Comparison of ENCODE assay signal across 30 cellular contexts in the genomic region with DNA sequence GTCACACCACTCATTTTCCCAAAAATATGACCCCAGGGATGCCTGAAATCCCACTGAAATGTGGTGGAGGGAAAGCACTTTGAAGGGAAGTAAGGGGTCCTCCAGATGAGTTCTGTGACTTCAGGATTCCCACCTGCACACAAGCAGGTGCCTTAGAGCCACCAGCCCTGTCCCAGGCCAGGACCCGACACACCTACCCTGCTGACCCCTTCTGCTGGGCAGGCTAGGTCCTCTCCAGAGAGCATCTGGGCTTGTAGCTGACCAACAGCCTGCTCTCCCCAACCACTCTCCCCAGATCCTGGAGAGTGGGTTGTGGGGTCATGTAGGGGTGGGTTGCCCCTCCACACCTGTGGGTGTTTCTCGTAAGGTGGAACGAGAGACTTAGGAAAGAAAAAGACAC. TPM values are rescaled to one million over a fixed set of nuclear protein-coding genes. Genes with fewer than 3 reads are reported as not detected.
DNase-seq lines count a peak whose midpoint lies in the region; ATAC-seq, FAIRE-seq and TF ChIP-seq lines count a peak whose summit lies in the region.
"Had no signal": no experiment of that assay in that cellular context is flagged by ENCODE, and none has a peak within 500 bp of the region (broad histone marks: within the 10 kb centered on the region; RNA-seq: fewer than 3 reads in every experiment).

No MANE protein-coding gene starts in this region.

- no peaks in the 10 kb centered on the region for H3K9me3 Mint-ChIP-seq in Caco-2 (ENCODE audit: unreplicated experiment)
- H3K9me3 Mint-ChIP-seq: CD4-positive, CD25-positive, alpha-beta regulatory T cell had no signal

- H2AK5ac ChIP-seq in H1 (ENCODE audit: low read depth, low read length) (no peak overlapping the region), mesenchymal stem cell (ENCODE audit: low read length, severe bottlenecking) (peak overlapping the region; percentile 82)

- in situ Hi-C loops in brain microvascular endothelial cell (cut with HindIII; ENCODE audit: low pct_ligation_motif_present, low sequenced_read_pairs) = no loop called here

- H4K20me1 ChIP-seq in H1 (replicated peaks in 1 of 2; ENCODE audit: control insufficient read depth in 1 of 2, insufficient read depth in 2 of 2, low read length in 2 of 2) = no peaks in the 10 kb centered on the region
- H4K20me1 ChIP-seq: BLaER1 had no signal

- H3K36me3 ChIP-seq in Caco-2 (ENCODE audit: control insufficient read depth, insufficient read depth, low read length) (no peaks in the 10 kb centered on the region; the same call in 1 of the 2 replicates), HUES48 (ENCODE audit: control insufficient read depth, insufficient read depth, low read length) (no peaks in the 10 kb centered on the region), H1 (ENCODE audit: control insufficient read depth in 2 of 4, insufficient read depth in 4 of 4, low read length in 3 of 4) (no peaks in the 10 kb centered on the region), mesenchymal stem cell (ENCODE audit: control insufficient read depth in 1 of 2, insufficient read depth in 2 of 2, low read depth in 1 of 2, low read length in 2 of 2) (no peaks in the 10 kb centered on the region), ascending aorta (no peaks in the 10 kb centered on the region), vagina (no peaks in the 10 kb centered on the region), brain microvascular endothelial cell (replicated peaks) (no peaks in the 10 kb centered on the region)
- H3K36me3 ChIP-seq: BLaER1, SJCRH30 had no signal

- no peak overlapping the region for H3K56ac ChIP-seq in H1 (replicated peaks; ENCODE audit: insufficient read length, low read depth, low read length)

- H3K9ac ChIP-seq in HUES48 (ENCODE audit: low read depth, low read length) (no peak overlapping the region), H1 (replicated peaks in 1 of 4; ENCODE audit: extremely low read depth in 1 of 4, low read depth in 3 of 4, low read length in 3 of 4) (no peak overlapping the region), mesenchymal stem cell (ENCODE audit: low read length) (no peak overlapping the region)
- H3K9ac ChIP-seq: BLaER1 had no signal

- no peaks in the 10 kb centered on the region for H3K79me2 ChIP-seq in H1 (ENCODE audit: control insufficient read depth in 1 of 2, insufficient read depth in 2 of 2, low read length in 2 of 2)

- H3K4me2 ChIP-seq in H1 (ENCODE audit: insufficient read depth in 1 of 2, low read depth in 2 of 2, low read length in 2 of 2) (no peak overlapping the region), mesenchymal stem cell (ENCODE audit: low read length, poor library complexity, severe bottlenecking) (no peak overlapping the region)
- H3K4me2 ChIP-seq: BLaER1, PC-9 had no signal

- TF ChIP-seq RAD21 in H1 (IDR thresholded peaks at IDR 0.05 in 1 of 2, conservative IDR thresholded peaks at IDR 0.05 in 1 of 2; ENCODE audit: low read depth in 2 of 2, low read length in 2 of 2) = no peak

- TF ChIP-seq CTCF in Caco-2 (IDR thresholded peaks at IDR 0.05; ENCODE audit: insufficient read depth in 1 of 2, low read depth in 1 of 2, low read length in 1 of 2, severe bottlenecking in 1 of 2, unreplicated experiment in 1 of 2) (no peak), H1 (IDR thresholded peaks at IDR 0.05; ENCODE audit: control extremely low read depth in 1 of 3, insufficient read depth in 1 of 3, low read depth in 1 of 3, low read length in 3 of 3) (no peak), ascending aorta (IDR thresholded peaks at IDR 0.05) (no peak), vagina (IDR thresholded peaks at IDR 0.05) (no peak), brain microvascular endothelial cell (IDR thresholded peaks at IDR 0.05; ENCODE audit: low read depth, low read length, missing control alignments) (no peak)

- no peaks in the 10 kb centered on the region for H3K36me3 Mint-ChIP-seq in Caco-2 (ENCODE audit: insufficient read depth, unreplicated experiment)

- no peak overlapping the region for H4K5ac ChIP-seq in H1 (ENCODE audit: insufficient read length, low read depth, low read length)

- H4K91ac ChIP-seq in H1 (replicated peaks; ENCODE audit: insufficient read length, low read length) = peak overlapping the region; percentile 10
- no peak overlapping the region for H4K91ac ChIP-seq in mesenchymal stem cell (ENCODE audit: low read length)

- WGBS in H1 (ENCODE audit: extremely low coverage in 1 of 2, insufficient coverage in 1 of 2, insufficient read length in 1 of 2, insufficient replicate concordance in 2 of 2, low coverage in 1 of 2, low lambda C conversion rate in 2 of 2, missing lambda C conversion rate in 1 of 2), 2 experiments = 87% methylated on average over 3 of the region's 3 CpGs; no CpG with 5 or more reads in 1 of the 2 experiments
- WGBS in mesenchymal stem cell = 79% methylated on average over 2 of the region's 3 CpGs

- H3K14ac ChIP-seq in H1 (ENCODE audit: insufficient read length) (no peak overlapping the region), mesenchymal stem cell (ENCODE audit: low read length in 2 of 2) (peak overlapping the region in 1 of 2 experiments; percentile 82)

- H3K27ac ChIP-seq in HUES48 (ENCODE audit: low read depth, low read length) (peak overlapping the region; percentile 69), H1 (ENCODE audit: low read depth, low read length) (0 out of 2 replicates have a peak overlapping the region, but pooled peaks have one; percentile 45), mesenchymal stem cell (ENCODE audit: low read length, poor library complexity, severe bottlenecking) (no peak overlapping the region), ascending aorta (no peak overlapping the region), vagina (no peak overlapping the region), brain microvascular endothelial cell (no peak overlapping the region)
- H3K27ac ChIP-seq: BLaER1, HL-60, PC-9, SJCRH30 had no signal

- no peaks in the 10 kb centered on the region for H3K27me3 Mint-ChIP-seq in Caco-2 (ENCODE audit: insufficient read depth, unreplicated experiment)

- H3K4ac ChIP-seq in H1 (replicated peaks; ENCODE audit: insufficient read length, low read depth, low read length) (no peak overlapping the region), mesenchymal stem cell (ENCODE audit: low read depth in 1 of 2, low read length in 2 of 2) (no peak overlapping the region)

- DNase-seq in Caco-2 (no peak), H1 (ENCODE audit: low read depth in 1 of 2, low spot score in 2 of 2) (no peak), mesenchymal stem cell (no peak), ascending aorta (ENCODE audit: low spot score in 2 of 2) (no peak), vagina (ENCODE audit: extremely low spot score in 2 of 2) (no peak), brain microvascular endothelial cell (no peak)
- DNase-seq: CD4-positive, CD25-positive, alpha-beta regulatory T cell; GOT3; KBM-7; MV-4-11; NCI-H1105; NCI-H146; NCI-H1930; NCI-H2107; NCI-H446; NCI-H524 treated with DMSO at 0.1 percent for 48 hours; NCI-H774; PC-9; SJCRH30 had no signal

- peak overlapping the region; percentile 2; the same call in 1 of the 2 replicates for H2AFZ ChIP-seq in H1 (ENCODE audit: low read length)
- H2AFZ ChIP-seq in mesenchymal stem cell (ENCODE audit: low read depth, low read length) = no peak overlapping the region
- H2AFZ ChIP-seq: PC-9 had no signal

- intact Hi-C loops in Caco-2 (cut with micrococcal nuclease; ENCODE audit: unreplicated experiment) = no loop called here
- intact Hi-C loops in ascending aorta (cut with DNase I) = no loop called here
- intact Hi-C loops in vagina (cut with DNase I) = no loop called here

- TF ChIP-seq POLR2A in H1 (IDR thresholded peaks at IDR 0.05; ENCODE audit: control extremely low read depth in 1 of 2, low read depth in 2 of 2, low read length in 2 of 2) = no peak
- no peak for TF ChIP-seq POLR2A in vagina (IDR thresholded peaks at IDR 0.05)

- H3K4me1 ChIP-seq in Caco-2 = peaks cover 36% of the 10 kb centered on the region
- peaks cover 4% of the 10 kb centered on the region; the same call in 1 of the 2 replicates for H3K4me1 ChIP-seq in HUES48 (ENCODE audit: control insufficient read depth, insufficient read depth, low read length)
- H3K4me1 ChIP-seq in H1 (replicated peaks in 1 of 4; ENCODE audit: control insufficient read depth in 3 of 4, insufficient read depth in 4 of 4, low read length in 3 of 4) = peaks cover 0 to 4% (median 2%) of the 10 kb centered on the region in 4 experiments; a peak in 4 of 7 replicates
- peaks cover 4% of the 10 kb centered on the region for H3K4me1 ChIP-seq in mesenchymal stem cell (ENCODE audit: control insufficient read depth, insufficient read depth, low read depth, low read length)
- no peaks in the 10 kb centered on the region for H3K4me1 ChIP-seq in ascending aorta
- no peaks in the 10 kb centered on the region for H3K4me1 ChIP-seq in vagina

- H3K79me1 ChIP-seq in H1 (ENCODE audit: low read depth, low read length) (no peaks in the 10 kb centered on the region), mesenchymal stem cell (replicated peaks; ENCODE audit: low read length, poor library complexity, severe bottlenecking) (no peaks in the 10 kb centered on the region)

- no peak overlapping the region for H2BK15ac ChIP-seq in H1 (ENCODE audit: low read length)
- no peak overlapping the region for H2BK15ac ChIP-seq in mesenchymal stem cell (ENCODE audit: low read depth, poor library complexity, severe bottlenecking)

- no peaks in the 10 kb centered on the region for H3K23me2 ChIP-seq in H1 (ENCODE audit: low read depth, low read length)

- TF ChIP-seq EP300 in H1 (IDR thresholded peaks at IDR 0.05; ENCODE audit: borderline replicate concordance in 1 of 2, low read depth in 2 of 2, low read length in 2 of 2) = no peak

- H3K23ac ChIP-seq in H1 (ENCODE audit: insufficient read length) (no peak overlapping the region), mesenchymal stem cell (ENCODE audit: low read length in 2 of 2) (no peak overlapping the region)

- POLR2A ChIA-PET in Caco-2 (lab: Charles Lee) (no interaction called here), H1 (lab: Charles Lee; ENCODE audit: partially characterized antibody) (interaction anchor here (1.0 kb wide), 1 partner anchor 79 kb away, joined by 4 read pairs; the partner anchor contains the start of gene RNU5B-1)

- peaks cover 21% of the 10 kb centered on the region for H3K4me1 Mint-ChIP-seq in Caco-2 (ENCODE audit: low read depth, unreplicated experiment)
- H3K4me1 Mint-ChIP-seq: CD4-positive, CD25-positive, alpha-beta regulatory T cell had no signal

- CTCF ChIA-PET in Caco-2 (lab: Charles Lee) (no interaction called here), H1 (lab: Charles Lee; ENCODE audit: partially characterized antibody) (interaction anchor here (0.8 kb wide), 1 partner anchor 17 kb away, joined by 3 read pairs; no protein-coding TSS in a partner anchor)

- H3K4me3 Mint-ChIP-seq in Caco-2 (ENCODE audit: unreplicated experiment) = no peak overlapping the region
- H3K4me3 Mint-ChIP-seq: CD4-positive, CD25-positive, alpha-beta regulatory T cell had no signal

- H2BK5ac ChIP-seq in H1 (ENCODE audit: low read depth, low read length) = peak overlapping the region; percentile 83; the same call in 1 of the 2 replicates
- H2BK5ac ChIP-seq in mesenchymal stem cell (ENCODE audit: low read depth, low read length, poor library complexity, severe bottlenecking) = no peak overlapping the region

- ATAC-seq in HG03097 (IDR thresholded peaks at IDR 0.05; ENCODE audit: low FRiP score, unreplicated experiment) = no peak
- ATAC-seq: GM12878, Right ventricle myocardium inferior, SK-N-SH treated with all-trans-retinoic acid at 6 μM for 48 hours had no signal

- 0 out of 2 replicates have a peak overlapping the region, but pooled peaks have one; percentile 55 for H2BK20ac ChIP-seq in H1 (ENCODE audit: low read length)

- BruUV-seq in Caco-2 (replicated peaks; lab: Mats Ljungman, UMichigan) = no TSS peak

- H2BK120ac ChIP-seq in H1 (replicated peaks; ENCODE audit: low read depth, low read length) (no peak overlapping the region), mesenchymal stem cell (ENCODE audit: low read depth, low read length) (no peak overlapping the region)

- H3K4me3 ChIP-seq in Caco-2 (ENCODE audit: low read depth, low read length) (no peak overlapping the region), HUES48 (ENCODE audit: low read depth, low read length) (no peak overlapping the region), H1 (ENCODE audit: extremely low read depth in 1 of 4, insufficient read depth in 2 of 4, low read depth in 3 of 4, low read length in 4 of 4) (no peak overlapping the region), mesenchymal stem cell (ENCODE audit: insufficient read depth in 1 of 2, low read depth in 1 of 2, low read length in 2 of 2) (no peak overlapping the region), ascending aorta (no peak overlapping the region), vagina (no peak overlapping the region), brain microvascular endothelial cell (ENCODE audit: low read depth, low read length) (no peak overlapping the region)
- H3K4me3 ChIP-seq: BLaER1, GM12878, PC-9, SJCRH30 had no signal

- H3K27ac Mint-ChIP-seq in Caco-2 (ENCODE audit: unreplicated experiment) = peak overlapping the region; percentile 91
- H3K27ac Mint-ChIP-seq: CD4-positive, CD25-positive, alpha-beta regulatory T cell had no signal

- no peak overlapping the region for H4K8ac ChIP-seq in H1 (ENCODE audit: extremely low read depth, insufficient read depth, low read length)
- no peak overlapping the region for H4K8ac ChIP-seq in mesenchymal stem cell (ENCODE audit: low read length)

- H3K18ac ChIP-seq in H1 (ENCODE audit: extremely low read depth, low read length) = peak overlapping the region; percentile 96
- H3K18ac ChIP-seq in mesenchymal stem cell (ENCODE audit: low read depth in 1 of 2, low read length in 2 of 2) = no peak overlapping the region

- H3K27me3 ChIP-seq in Caco-2 (replicated peaks; ENCODE audit: control insufficient read depth, insufficient read depth, low read length) (no peaks in the 10 kb centered on the region), HUES48 (ENCODE audit: control insufficient read depth, insufficient read depth, low read length) (no peaks in the 10 kb centered on the region), H1 (replicated peaks in 1 of 4; ENCODE audit: control insufficient read depth in 3 of 4, extremely low read depth in 1 of 4, insufficient read depth in 3 of 4, low read length in 3 of 4) (no peaks in the 10 kb centered on the region), mesenchymal stem cell (ENCODE audit: control insufficient read depth in 1 of 2, insufficient read depth in 1 of 2, low read length in 2 of 2) (no peaks in the 10 kb centered on the region), ascending aorta (no peaks in the 10 kb centered on the region), vagina (no peaks in the 10 kb centered on the region), brain microvascular endothelial cell (replicated peaks) (no peaks in the 10 kb centered on the region)
- H3K27me3 ChIP-seq: BLaER1, SJCRH30 had no signal

- no peaks in the 10 kb centered on the region for H3K9me3 ChIP-seq in Caco-2
- H3K9me3 ChIP-seq in HUES48 (ENCODE audit: control insufficient read depth, insufficient read depth, low read length) = no peaks in the 10 kb centered on the region
- H3K9me3 ChIP-seq in H1 (ENCODE audit: insufficient read depth in 2 of 2, low read depth in 1 of 2, low read length in 1 of 2) = no peaks in the 10 kb centered on the region
- H3K9me3 ChIP-seq in mesenchymal stem cell (ENCODE audit: control insufficient read depth, low read length) = no peaks in the 10 kb centered on the region
- H3K9me3 ChIP-seq in ascending aorta = no peaks in the 10 kb centered on the region
- H3K9me3 ChIP-seq in vagina = no peaks in the 10 kb centered on the region
- H3K9me3 ChIP-seq: BLaER1, SJCRH30 had no signal

- no peak for FAIRE-seq in H1 (lab: Jason Lieb, UNC)
- FAIRE-seq: G401.6, GM12878 had no signal

- peak overlapping the region; percentile 92; the same call in 1 of the 2 replicates for H2BK12ac ChIP-seq in H1 (ENCODE audit: low read depth, low read length)
- H2BK12ac ChIP-seq in mesenchymal stem cell (ENCODE audit: low read length in 2 of 2) = no peak overlapping the region

RNA-seq across cellular contexts. Expression of gene CILP, which starts 14.9 kb away (rescaled TPM):
- total RNA-seq in Caco-2 (2022) (not detected in 2 replicates), ascending aorta (1.8 TPM), vagina (129 TPM)
- not detected in 2 replicates for total RNA-seq in H1 (2021; fragmentation: NEBNext Ultra II Directional; extraction: Animal tissue kit (Norgen Biotek cat#: 25700))
- polyA plus RNA-seq in H1 (2011; rRNA removed) = 0.02 TPM in 1 of 2 replicates, not detected in the other
- polyA plus RNA-seq in H1 (2011; cell fraction: cytosol; rRNA removed) = not detected
- polyA plus RNA-seq in H1 (2011; cell fraction: nucleus; rRNA removed) = 0.03 TPM
- not detected in 4 replicates for polyA plus RNA-seq in H1 (2012, experiment 1 of 2)
- not detected for polyA plus RNA-seq in H1 (2012, experiment 2 of 2)
- polyA plus RNA-seq in H1 (2013, experiment 1 of 2) = not detected
- not detected for polyA plus RNA-seq in H1 (2013, experiment 2 of 2)
- not detected in 2 replicates for polyA minus RNA-seq in H1 (2011; rRNA and poly(A)+ RNA removed)
- not detected for polyA minus RNA-seq in H1 (2011; cell fraction: cytosol; rRNA and poly(A)+ RNA removed)
- polyA minus RNA-seq in H1 (2011; cell fraction: nucleus; rRNA and poly(A)+ RNA removed) = not detected
- polyA plus RNA-seq in mesenchymal stem cell (2013, experiment 1 of 2) = 0.06 TPM
- 0.05 TPM for polyA plus RNA-seq in mesenchymal stem cell (2013, experiment 2 of 2)
- total RNA-seq: A172, MCF 10A, RPMI7951, SJCRH30 had no signal
- polyA plus RNA-seq: CD4-positive, CD25-positive, alpha-beta regulatory T cell had no signal

RNA-seq across cellular contexts. Expression of gene CLPX, which starts 41.1 kb away (rescaled TPM):
- total RNA-seq in Caco-2 (2022) (51.4 and 59.4 TPM in 2 replicates), ascending aorta (13.7 TPM), vagina (46.4 TPM)
- total RNA-seq in H1 (2021; fragmentation: NEBNext Ultra II Directional; extraction: Animal tissue kit (Norgen Biotek cat#: 25700)) = 53.6 and 56.4 TPM in 2 replicates
- 9.7 and 10.5 TPM in 2 replicates for polyA plus RNA-seq in H1 (2011; rRNA removed)
- polyA plus RNA-seq in H1 (2011; cell fraction: cytosol; rRNA removed) = 30.8 TPM
- polyA plus RNA-seq in H1 (2011; cell fraction: nucleus; rRNA removed) = 7.8 TPM
- polyA plus RNA-seq in H1 (2012, experiment 1 of 2) = 36.5 to 56.0 TPM (median 38.5 TPM) in 4 replicates
- 2.3 TPM for polyA plus RNA-seq in H1 (2012, experiment 2 of 2)
- polyA plus RNA-seq in H1 (2013, experiment 1 of 2) = 20.1 TPM
- 18.7 TPM for polyA plus RNA-seq in H1 (2013, experiment 2 of 2)
- 18.1 and 20.7 TPM in 2 replicates for polyA minus RNA-seq in H1 (2011; rRNA and poly(A)+ RNA removed)
- polyA minus RNA-seq in H1 (2011; cell fraction: cytosol; rRNA and poly(A)+ RNA removed) = 19.3 TPM
- 16.2 TPM for polyA minus RNA-seq in H1 (2011; cell fraction: nucleus; rRNA and poly(A)+ RNA removed)
- polyA plus RNA-seq in mesenchymal stem cell (2013, experiment 1 of 2) = 18.8 TPM
- 20.7 TPM for polyA plus RNA-seq in mesenchymal stem cell (2013, experiment 2 of 2)

Comparison
In these comparisons a context has a peak if more than half of its experiments do, and no peak if none do; other contexts are left out.
1. H3K27ac ChIP-seq: peak in HUES48 (single experiment) and H1 (single experiment); none in mesenchymal stem cell (single experiment), ascending aorta (0 of 2), vagina (single experiment) and brain microvascular endothelial cell (single experiment).
2. RNA of gene CILP, which starts 14.9 kb away (total RNA-seq): 129 TPM in vagina (single experiment); 1.8 TPM in ascending aorta (single experiment), not detected in Caco-2 and not detected in H1; every median in the first group is over 10 times any median in the second.